Comparison of ENCODE assay signal across 8 cellular contexts in the genomic region with DNA sequence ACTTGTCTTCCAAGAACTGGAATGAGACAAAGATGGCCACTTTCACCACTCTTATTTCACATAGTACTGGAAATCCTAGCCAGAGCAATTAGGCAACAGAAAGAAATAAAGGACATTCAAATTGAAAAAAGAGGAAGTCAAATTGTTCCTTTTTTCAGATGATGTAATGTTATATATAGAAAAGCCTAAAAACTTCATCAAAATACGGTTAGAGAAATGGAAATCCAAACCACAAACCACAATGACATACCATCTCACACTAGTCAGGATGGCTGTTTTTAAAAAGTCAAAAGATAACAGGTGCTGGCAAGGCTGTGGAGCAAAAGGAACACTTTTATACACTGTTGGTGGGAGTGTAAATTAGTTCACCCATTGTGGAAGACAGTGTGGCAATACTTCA.
DNase-seq lines count a peak whose midpoint lies in the region; ATAC-seq and TF ChIP-seq lines count a peak whose summit lies in the region.

No MANE protein-coding gene starts in this region.

- H3K4me1 ChIP-seq in mammary epithelial cell (ENCODE audit: insufficient read depth, low read length), result no peaks in the 10 kb centered on the region
- no peaks in the 10 kb centered on the region for H3K4me1 ChIP-seq in Caco-2
- H3K4me1 ChIP-seq in endodermal cell (ENCODE audit: control insufficient read depth, insufficient read depth, low read length), result no peaks in the 10 kb centered on the region
- H3K4me1 ChIP-seq in tibial artery, result no peaks in the 10 kb centered on the region

- H3K79me2 ChIP-seq in mammary epithelial cell (ENCODE audit: insufficient read depth, low read length), result no peaks in the 10 kb centered on the region

- TF ChIP-seq CTCF in HL-60 (IDR thresholded peaks at IDR 0.05; ENCODE audit: insufficient read depth, low read length), result no peak
- no peak for TF ChIP-seq CTCF in mammary epithelial cell (conservative IDR thresholded peaks at IDR 0.05 in 1 of 2, IDR thresholded peaks at IDR 0.05 in 1 of 2; ENCODE audit: extremely low read depth in 1 of 2, insufficient read depth in 1 of 2, low read depth in 1 of 2, low read length in 2 of 2)
- TF ChIP-seq CTCF in Caco-2 (IDR thresholded peaks at IDR 0.05; ENCODE audit: insufficient read depth in 1 of 2, low read depth in 1 of 2, low read length in 1 of 2, severe bottlenecking in 1 of 2, unreplicated experiment in 1 of 2), result no peak
- no peak for TF ChIP-seq CTCF in endodermal cell (conservative IDR thresholded peaks at IDR 0.05)
- no peak for TF ChIP-seq CTCF in tibial artery (IDR thresholded peaks at IDR 0.05)

- dilution Hi-C loops in mammary epithelial cell (cut with HindIII; ENCODE audit: low sequenced_read_pairs), result no loop called here

- H3K9me3 Mint-ChIP-seq in Caco-2 (ENCODE audit: unreplicated experiment) (no peaks in the 10 kb centered on the region), endodermal cell (no peaks in the 10 kb centered on the region)

- H4K20me1 ChIP-seq in mammary epithelial cell (ENCODE audit: insufficient read depth, low read length), result no peaks in the 10 kb centered on the region

- CTCF ChIA-PET in mammary epithelial cell (lab: Charles Lee; ENCODE audit: low non-redundant PET) (no interaction called here), Caco-2 (lab: Charles Lee) (no interaction called here)

- intact Hi-C loops in mammary epithelial cell (cut with micrococcal nuclease), result loop anchor here (2.0 kb wide), 1 partner anchor 19 kb away; no protein-coding TSS in a partner anchor
- intact Hi-C loops in Caco-2 (cut with micrococcal nuclease; ENCODE audit: unreplicated experiment), result no loop called here
- intact Hi-C loops in tibial artery (cut with DNase I; ENCODE audit: low total_unique reads), result no loop called here

- BruUV-seq in mammary epithelial cell (replicated peaks; lab: Mats Ljungman, UMichigan) (no TSS peak), Caco-2 (replicated peaks; lab: Mats Ljungman, UMichigan) (no TSS peak)

- no peak overlapping the region for H2AFZ ChIP-seq in mammary epithelial cell (ENCODE audit: low read depth, low read length)

- no peak overlapping the region for H3K4me2 ChIP-seq in mammary epithelial cell (ENCODE audit: insufficient read depth, low read depth, low read length)

- POLR2A ChIA-PET in Caco-2 (lab: Charles Lee), result no interaction called here

- no peak overlapping the region for H3K4me3 ChIP-seq in HL-60 (replicated peaks; ENCODE audit: insufficient read depth, low read length)
- no peak overlapping the region for H3K4me3 ChIP-seq in mammary epithelial cell (replicated peaks in 1 of 3; ENCODE audit: insufficient read depth in 1 of 3, low read depth in 2 of 3, low read length in 3 of 3)
- H3K4me3 ChIP-seq in Caco-2 (ENCODE audit: low read depth, low read length), result no peak overlapping the region
- H3K4me3 ChIP-seq in endodermal cell (ENCODE audit: low read length), result no peak overlapping the region
- H3K4me3 ChIP-seq in tibial artery, result no peak overlapping the region

- no peaks in the 10 kb centered on the region for H3K36me3 ChIP-seq in mammary epithelial cell (ENCODE audit: insufficient read depth, low read length)
- H3K36me3 ChIP-seq in Caco-2 (ENCODE audit: control insufficient read depth, insufficient read depth, low read length), result no peaks in the 10 kb centered on the region
- H3K36me3 ChIP-seq in endodermal cell (ENCODE audit: control insufficient read depth, insufficient read depth, low read length), result no peaks in the 10 kb centered on the region
- no peaks in the 10 kb centered on the region for H3K36me3 ChIP-seq in tibial artery

- H3K27ac ChIP-seq in HL-60 (replicated peaks), result peak overlapping the region; percentile 76
- H3K27ac ChIP-seq in mammary epithelial cell (ENCODE audit: insufficient read depth, low read depth, low read length), result no peak overlapping the region
- H3K27ac ChIP-seq in endodermal cell (ENCODE audit: low read depth, low read length), result no peak overlapping the region
- no peak overlapping the region for H3K27ac ChIP-seq in tibial artery

- no peaks in the 10 kb centered on the region for H3K27me3 ChIP-seq in HL-60 (ENCODE audit: insufficient read depth, poor library complexity, severe bottlenecking)
- H3K27me3 ChIP-seq in mammary epithelial cell (ENCODE audit: insufficient read depth, low read length), result peaks cover 6% of the 10 kb centered on the region
- H3K27me3 ChIP-seq in Caco-2 (replicated peaks; ENCODE audit: control insufficient read depth, insufficient read depth, low read length), result no peaks in the 10 kb centered on the region
- no peaks in the 10 kb centered on the region for H3K27me3 ChIP-seq in endodermal cell (ENCODE audit: control insufficient read depth, insufficient read depth, low read length, poor library complexity, severe bottlenecking)
- no peaks in the 10 kb centered on the region for H3K27me3 ChIP-seq in tibial artery

- ATAC-seq in GM21576 (IDR thresholded peaks at IDR 0.05; ENCODE audit: unreplicated experiment), result peak; percentile 85

- H3K4me1 Mint-ChIP-seq in Caco-2 (ENCODE audit: low read depth, unreplicated experiment) (no peaks in the 10 kb centered on the region), endodermal cell (no peaks in the 10 kb centered on the region)

- no peaks in the 10 kb centered on the region for H3K36me3 Mint-ChIP-seq in Caco-2 (ENCODE audit: insufficient read depth, unreplicated experiment)
- H3K36me3 Mint-ChIP-seq in endodermal cell (ENCODE audit: low read depth), result no peaks in the 10 kb centered on the region

- H3K9ac ChIP-seq in mammary epithelial cell (ENCODE audit: insufficient read depth, low read length), result no peak overlapping the region
- no peak overlapping the region for H3K9ac ChIP-seq in endodermal cell (ENCODE audit: extremely low read depth, low read length, poor library complexity, severe bottlenecking)

- H3K27me3 Mint-ChIP-seq in Caco-2 (ENCODE audit: insufficient read depth, unreplicated experiment) (peaks cover 11% of the 10 kb centered on the region), endodermal cell (ENCODE audit: insufficient read depth) (no peaks in the 10 kb centered on the region)

- 0% methylated on average over 1 of the region's 1 CpG for WGBS in mammary epithelial cell (ENCODE audit: low coverage, missing lambda C conversion rate)
- WGBS in endodermal cell (ENCODE audit: insufficient coverage in 1 of 2, insufficient read length in 1 of 2), 2 experiments, result no CpG with 5 or more reads among the region's 1 CpG

- DNase-seq in GDM1 (lab: John Stamatoyannopoulos, UW), result peak; percentile 75
- peak; percentile 86 to 87 for DNase-seq in HL-60 (ENCODE audit: low read depth in 1 of 2, low spot score in 1 of 2)
- DNase-seq in mammary epithelial cell, result peak; percentile 19
- no peak for DNase-seq in Caco-2
- no peak for DNase-seq in endodermal cell
- no peak for DNase-seq in Ammon's horn (ENCODE audit: low spot score)
- DNase-seq in tibial artery, result no peak

- H3K27ac Mint-ChIP-seq in Caco-2 (ENCODE audit: unreplicated experiment) (no peak overlapping the region), endodermal cell (no peak overlapping the region)

- no peak overlapping the region for H3K4me3 Mint-ChIP-seq in Caco-2 (ENCODE audit: unreplicated experiment)
- H3K4me3 Mint-ChIP-seq in endodermal cell, result no peak overlapping the region

- H3K9me3 ChIP-seq in mammary epithelial cell (replicated peaks; ENCODE audit: insufficient read depth, low read length), result no peaks in the 10 kb centered on the region
- peaks cover 5% of the 10 kb centered on the region; the same call in 1 of the 2 replicates for H3K9me3 ChIP-seq in Caco-2
- H3K9me3 ChIP-seq in endodermal cell (ENCODE audit: control insufficient read depth, low read length), result no peaks in the 10 kb centered on the region
- H3K9me3 ChIP-seq in tibial artery, result no peaks in the 10 kb centered on the region

- in situ Hi-C loops in mammary epithelial cell (cut with MboI; ENCODE audit: low sequenced_read_pairs in 2 of 2), result no loop called here

Comparison
In these comparisons a context has a peak if more than half of its experiments do, and no peak if none do; other contexts are left out.
1. DNase-seq: peak in GDM1 (single experiment), HL-60 (2 of 2) and mammary epithelial cell (single experiment); none in Caco-2 (0 of 2), endodermal cell (single experiment), Ammon's horn (single experiment) and tibial artery (0 of 2).